17 cellular contexts compared by ENCODE assay signal in the genomic region with DNA sequence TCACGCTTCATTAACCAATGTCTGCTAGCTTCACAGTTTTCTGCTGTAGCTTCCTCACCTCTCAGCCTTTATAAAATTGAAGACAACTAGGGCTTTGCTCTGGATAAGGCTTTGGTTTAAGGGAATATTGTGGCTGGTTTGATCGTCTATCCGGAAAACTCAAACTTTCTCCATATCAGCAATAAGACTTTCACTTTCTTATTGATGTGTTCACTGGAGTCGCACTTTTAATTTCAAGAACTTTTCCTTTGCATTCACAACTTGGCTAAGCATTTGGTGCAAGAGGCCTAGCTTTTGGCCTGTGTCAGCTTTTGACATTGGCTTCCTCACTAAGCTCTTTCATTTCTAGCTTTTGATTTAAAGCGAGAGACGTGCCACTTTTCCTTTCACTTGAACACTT. TPM values are rescaled to one million over a fixed set of nuclear protein-coding genes. Genes with fewer than 3 reads are reported as not detected.
A peak's percentile ranks its signal among the peaks of the same experiment; 100 is the strongest.
DNase-seq lines count a peak whose midpoint lies in the region; ATAC-seq and TF ChIP-seq lines count a peak whose summit lies in the region.
"Had no signal": no experiment of that assay in that cellular context is flagged by ENCODE, and none has a peak within 500 bp of the region (broad histone marks: within the 10 kb centered on the region; RNA-seq: fewer than 3 reads in every experiment).

No MANE protein-coding gene starts in this region.

- H3K27me3 Mint-ChIP-seq in activated CD4-positive, alpha-beta T cell treated with anti-CD3 and anti-CD28 coated beads for 36 hours = no peaks in the 10 kb centered on the region
- H3K27me3 Mint-ChIP-seq in MCF 10A (ENCODE audit: insufficient read depth, unreplicated experiment) = no peaks in the 10 kb centered on the region
- H3K27me3 Mint-ChIP-seq in activated T-helper 2 cell treated with anti-CD3 and anti-CD28 coated beads, Interferon-gamma antibody, Interleukin-2, Interleukin-4, amounts not matched to agents 10 μg/mL and 5 μg/mL and 100 μg/mL, durations not matched to agents 14 hours and 24 hours and 36 hours (ENCODE audit: low read depth) = no peaks in the 10 kb centered on the region
- H3K27me3 Mint-ChIP-seq in stimulated activated memory B cell treated with anti-CD40 and anti-IgM and Interleukin-4, amounts not matched to agents 10 μg/mL and 1 μg/mL and 100 μg/mL, for 72 hours = no peaks in the 10 kb centered on the region

- H3K36me3 ChIP-seq in breast epithelium = no peaks in the 10 kb centered on the region

- no peaks in the 10 kb centered on the region for H3K9me3 Mint-ChIP-seq in activated CD4-positive, alpha-beta T cell treated with anti-CD3 and anti-CD28 coated beads for 36 hours (ENCODE audit: low read depth)
- no peaks in the 10 kb centered on the region for H3K9me3 Mint-ChIP-seq in MCF 10A (ENCODE audit: unreplicated experiment)
- no peaks in the 10 kb centered on the region for H3K9me3 Mint-ChIP-seq in activated T-helper 2 cell treated with anti-CD3 and anti-CD28 coated beads, Interferon-gamma antibody, Interleukin-2, Interleukin-4, amounts not matched to agents 10 μg/mL and 5 μg/mL and 100 μg/mL, durations not matched to agents 14 hours and 24 hours and 36 hours
- H3K9me3 Mint-ChIP-seq in stimulated activated memory B cell treated with anti-CD40 and anti-IgM and Interleukin-4, amounts not matched to agents 10 μg/mL and 1 μg/mL and 100 μg/mL, for 72 hours = no peaks in the 10 kb centered on the region

- POLR2A ChIA-PET in activated CD4-positive, alpha-beta T cell treated with anti-CD3 and anti-CD28 coated beads for 36 hours (lab: Charles Lee) = interaction anchor here (0.6 kb wide), 1 partner anchor 16 kb away, joined by 4 read pairs; no protein-coding TSS in a partner anchor
- POLR2A ChIA-PET in MCF 10A (lab: Yijun Ruan, JAX) = interaction anchor here (0.6 to 5.7 kb wide), 7 partner anchors 9 to 1206 kb away, joined by 3 to 97 read pairs (median 4); partner anchors contain the start of gene COA6

- intact Hi-C loops in activated CD4-positive, alpha-beta T cell treated with anti-CD3 and anti-CD28 coated beads for 36 hours (cut with DNase I, micrococcal nuclease) = no loop called here
- intact Hi-C loops in MCF 10A (cut with micrococcal nuclease) (no loop called here), breast epithelium (cut with DNase I; ENCODE audit: low total_unique reads) (no loop called here)
- intact Hi-C loops in activated T-helper 2 cell treated with anti-CD3 and anti-CD28 coated beads, Interferon-gamma antibody, Interleukin-2, Interleukin-4, amounts not matched to agents 10 μg/mL and 5 μg/mL and 100 μg/mL, durations not matched to agents 14 hours and 24 hours and 36 hours (cut with micrococcal nuclease) = no loop called here

- no peak overlapping the region for H3K27ac ChIP-seq in breast epithelium
- H3K27ac ChIP-seq: 22Rv1 had no signal

- peak overlapping the region; percentile 58 for H3K27ac Mint-ChIP-seq in activated CD4-positive, alpha-beta T cell treated with anti-CD3 and anti-CD28 coated beads for 36 hours
- H3K27ac Mint-ChIP-seq in MCF 10A (ENCODE audit: low read depth, unreplicated experiment) = peak overlapping the region; percentile 53
- H3K27ac Mint-ChIP-seq in activated T-helper 2 cell treated with anti-CD3 and anti-CD28 coated beads, Interferon-gamma antibody, Interleukin-2, Interleukin-4, amounts not matched to agents 10 μg/mL and 5 μg/mL and 100 μg/mL, durations not matched to agents 14 hours and 24 hours and 36 hours = peak overlapping the region; percentile 20
- peak overlapping the region; percentile 48 for H3K27ac Mint-ChIP-seq in stimulated activated memory B cell treated with anti-CD40 and anti-IgM and Interleukin-4, amounts not matched to agents 10 μg/mL and 1 μg/mL and 100 μg/mL, for 72 hours

- TF ChIP-seq POLR2A in breast epithelium (IDR thresholded peaks at IDR 0.05) = no peak

- no peak overlapping the region for H3K4me3 Mint-ChIP-seq in activated CD4-positive, alpha-beta T cell treated with anti-CD3 and anti-CD28 coated beads for 36 hours
- H3K4me3 Mint-ChIP-seq in MCF 10A (ENCODE audit: unreplicated experiment) = no peak overlapping the region
- no peak overlapping the region for H3K4me3 Mint-ChIP-seq in activated T-helper 2 cell treated with anti-CD3 and anti-CD28 coated beads, Interferon-gamma antibody, Interleukin-2, Interleukin-4, amounts not matched to agents 10 μg/mL and 5 μg/mL and 100 μg/mL, durations not matched to agents 14 hours and 24 hours and 36 hours (ENCODE audit: low read depth)
- no peak overlapping the region for H3K4me3 Mint-ChIP-seq in stimulated activated memory B cell treated with anti-CD40 and anti-IgM and Interleukin-4, amounts not matched to agents 10 μg/mL and 1 μg/mL and 100 μg/mL, for 72 hours

- no peak for TF ChIP-seq CTCF in MCF 10A (IDR thresholded peaks at IDR 0.05; ENCODE audit: unreplicated experiment)
- TF ChIP-seq CTCF in breast epithelium (IDR thresholded peaks at IDR 0.05) = no peak

- no peaks in the 10 kb centered on the region for H3K27me3 ChIP-seq in breast epithelium

- no peaks in the 10 kb centered on the region for H3K4me1 ChIP-seq in breast epithelium

- H3K9me3 ChIP-seq in breast epithelium = no peaks in the 10 kb centered on the region

- CTCF ChIA-PET in activated CD4-positive, alpha-beta T cell treated with anti-CD3 and anti-CD28 coated beads for 36 hours (lab: Charles Lee) = interaction anchor here (0.6 to 0.7 kb wide), 2 partner anchors 73 to 271 kb away, joined by 3 read pairs; no protein-coding TSS in a partner anchor
- CTCF ChIA-PET in MCF 10A (lab: Yijun Ruan, JAX) = interaction anchor here (1.3 kb wide), 1 partner anchor 77 kb away, joined by 5 read pairs; no protein-coding TSS in a partner anchor

- no peak for DNase-seq in activated CD4-positive, alpha-beta T cell treated with anti-CD3 and anti-CD28 coated beads for 36 hours
- no peak for DNase-seq in activated CD4-positive, alpha-beta T cell treated with anti-CD3 and anti-CD28 coated beads for 4 hours
- DNase-seq in MCF 10A (ENCODE audit: unreplicated experiment) (no peak), breast epithelium (ENCODE audit: low spot score in 2 of 2) (no peak), globus pallidus (ENCODE audit: low spot score) (no peak), NCI-H1930 (lab: John Stamatoyannopoulos, UW) (no peak)
- no peak for DNase-seq in activated T-helper 2 cell treated with anti-CD3 and anti-CD28 coated beads, Interferon-gamma antibody, Interleukin-2, Interleukin-4, amounts not matched to agents 10 μg/mL and 5 μg/mL and 100 μg/mL, durations not matched to agents 14 hours and 24 hours and 36 hours (ENCODE audit: low spot score)
- DNase-seq: DND-41, MV-4-11, NCI-H1417, NCI-H187 treated with DMSO at 0.1 percent for 48 hours, NCI-H2171, NCI-H446 treated with DMSO at 0.1 percent for 48 hours, RPMI8226 had no signal

- H3K36me3 Mint-ChIP-seq in activated CD4-positive, alpha-beta T cell treated with anti-CD3 and anti-CD28 coated beads for 36 hours (ENCODE audit: low read depth) = peaks cover 27% of the 10 kb centered on the region
- H3K36me3 Mint-ChIP-seq in MCF 10A (ENCODE audit: insufficient read depth, unreplicated experiment) = peaks cover 65% of the 10 kb centered on the region
- H3K36me3 Mint-ChIP-seq in activated T-helper 2 cell treated with anti-CD3 and anti-CD28 coated beads, Interferon-gamma antibody, Interleukin-2, Interleukin-4, amounts not matched to agents 10 μg/mL and 5 μg/mL and 100 μg/mL, durations not matched to agents 14 hours and 24 hours and 36 hours (ENCODE audit: low read depth) = peaks cover 57% of the 10 kb centered on the region
- H3K36me3 Mint-ChIP-seq in stimulated activated memory B cell treated with anti-CD40 and anti-IgM and Interleukin-4, amounts not matched to agents 10 μg/mL and 1 μg/mL and 100 μg/mL, for 72 hours = peaks cover 52% of the 10 kb centered on the region

- ATAC-seq in activated CD4-positive, alpha-beta T cell treated with anti-CD3 and anti-CD28 coated beads for 36 hours = peak; percentile 30
- ATAC-seq in stimulated activated memory B cell treated with anti-CD40 and anti-IgM and Interleukin-4, amounts not matched to agents 10 μg/mL and 1 μg/mL and 100 μg/mL, for 72 hours = no peak
- ATAC-seq: K562 had no signal

- H3K4me1 Mint-ChIP-seq in activated CD4-positive, alpha-beta T cell treated with anti-CD3 and anti-CD28 coated beads for 36 hours = peaks cover 16% of the 10 kb centered on the region
- H3K4me1 Mint-ChIP-seq in MCF 10A (ENCODE audit: insufficient read depth, unreplicated experiment) = no peaks in the 10 kb centered on the region
- peaks cover 11% of the 10 kb centered on the region for H3K4me1 Mint-ChIP-seq in activated T-helper 2 cell treated with anti-CD3 and anti-CD28 coated beads, Interferon-gamma antibody, Interleukin-2, Interleukin-4, amounts not matched to agents 10 μg/mL and 5 μg/mL and 100 μg/mL, durations not matched to agents 14 hours and 24 hours and 36 hours (ENCODE audit: low read depth)
- H3K4me1 Mint-ChIP-seq in stimulated activated memory B cell treated with anti-CD40 and anti-IgM and Interleukin-4, amounts not matched to agents 10 μg/mL and 1 μg/mL and 100 μg/mL, for 72 hours = peaks cover 19% of the 10 kb centered on the region

- no TSS peak for BruUV-seq in MCF 10A (replicated peaks; lab: Mats Ljungman, UMichigan)

- H3K4me3 ChIP-seq in breast epithelium = no peak overlapping the region
- H3K4me3 ChIP-seq: K562 had no signal

RNA-seq across cellular contexts. Expression of gene COA6, which starts 12.9 kb away (rescaled TPM):
- 10 to 100 TPM; 56.5 to 69.5 TPM for total RNA-seq in activated CD4-positive, alpha-beta T cell treated with anti-CD3 and anti-CD28 coated beads for 36 hours
- total RNA-seq in MCF 10A (2022) = 114 and 115 TPM in 2 replicates
- 10 to 100 TPM; 10.4 to 17.7 (median 14.6) TPM for total RNA-seq in breast epithelium
- total RNA-seq in activated T-helper 2 cell treated with anti-CD3 and anti-CD28 coated beads, Interferon-gamma antibody, Interleukin-2, Interleukin-4, amounts not matched to agents 10 μg/mL and 5 μg/mL and 100 μg/mL, durations not matched to agents 14 hours and 24 hours and 36 hours = 60.3 and 63.6 TPM in 2 replicates
